In genomic region chr7:99501236-99501635, GRCh38 we compare ENCODE assay signal across 8 cellular contexts. TPM values are rescaled to one million over a fixed set of nuclear protein-coding genes. Genes with fewer than 3 reads are reported as not detected.
DNase-seq lines count a peak whose midpoint lies in the region; ATAC-seq and TF ChIP-seq lines count a peak whose summit lies in the region.
"Not testable (repeated sequence)": the region's sequence is repeated elsewhere in the genome, so short reads cannot be mapped to it uniquely, and the experiment has no call there.

No MANE protein-coding gene starts in this region.

- H3K4me3 ChIP-seq in GM08714 (ENCODE audit: low read length) (peak overlapping the region; percentile 94; the same call in 1 of the 2 replicates), lower lobe of right lung (peak overlapping the region; percentile 94), psoas muscle (peak overlapping the region; percentile 74)

- intact Hi-C loops in lower lobe of right lung (cut with DNase I): not testable (repeated sequence)
- intact Hi-C loops in psoas muscle (cut with DNase I): loop anchor here (5.0 kb wide), 3 partner anchors 34 to 116 kb away; partner anchors contain the start of genes ATP5MF (in 1 of the 2), FAM200A (in 1 of the 2) and ZSCAN25 (in 1 of the 2)

- H3K36me3 Mint-ChIP-seq in T-helper 2 cell treated with Interferon-gamma antibody and Interleukin-4, amounts not matched to agents 5 μg/mL and 100 μg/mL, for 36 hours (ENCODE audit: low read depth): peaks cover 41% of the 10 kb centered on the region
- H3K36me3 Mint-ChIP-seq in activated naive CD4-positive, alpha-beta T cell treated with anti-CD3 and anti-CD28 coated beads, Interleukin-2, amount 50 U/mL, for 24 hours: not testable (repeated sequence)
- H3K36me3 Mint-ChIP-seq in effector memory CD8-positive, alpha-beta T cell (ENCODE audit: insufficient read depth): peaks cover 46% of the 10 kb centered on the region

- not testable (repeated sequence) for TF ChIP-seq CTCF in 22Rv1 (IDR thresholded peaks at IDR 0.05); lower lobe of right lung (IDR thresholded peaks at IDR 0.05); psoas muscle (IDR thresholded peaks at IDR 0.05)

- peaks cover 23% of the 10 kb centered on the region for H3K36me3 ChIP-seq in lower lobe of right lung
- peaks cover under 1 to 22% of the 10 kb centered on the region in 2 donors for H3K36me3 ChIP-seq in psoas muscle (ENCODE audit: insufficient read depth in 1 of 2, low read depth in 1 of 2)

- H3K27ac ChIP-seq in 22Rv1 (peak overlapping the region; percentile 84; the same call in 1 of the 2 replicates), psoas muscle (peak overlapping the region; percentile 95)
- H3K27ac ChIP-seq in lower lobe of right lung: not testable (repeated sequence)

- peak overlapping the region; percentile 99 for H3K27ac Mint-ChIP-seq in T-helper 2 cell treated with Interferon-gamma antibody and Interleukin-4, amounts not matched to agents 5 μg/mL and 100 μg/mL, for 36 hours
- H3K27ac Mint-ChIP-seq in activated naive CD4-positive, alpha-beta T cell treated with anti-CD3 and anti-CD28 coated beads, Interleukin-2, amount 50 U/mL, for 24 hours: peak overlapping the region; percentile 15
- H3K27ac Mint-ChIP-seq in effector memory CD8-positive, alpha-beta T cell: not testable (repeated sequence)

- ATAC-seq in effector memory CD8-positive, alpha-beta T cell (replicated peaks); lower lobe of right lung; psoas muscle: not testable (repeated sequence)

- H3K9me3 Mint-ChIP-seq in T-helper 2 cell treated with Interferon-gamma antibody and Interleukin-4, amounts not matched to agents 5 μg/mL and 100 μg/mL, for 36 hours; activated naive CD4-positive, alpha-beta T cell treated with anti-CD3 and anti-CD28 coated beads, Interleukin-2, amount 50 U/mL, for 24 hours; effector memory CD8-positive, alpha-beta T cell: not testable (repeated sequence)

- H3K27me3 Mint-ChIP-seq in T-helper 2 cell treated with Interferon-gamma antibody and Interleukin-4, amounts not matched to agents 5 μg/mL and 100 μg/mL, for 36 hours (ENCODE audit: low read depth); activated naive CD4-positive, alpha-beta T cell treated with anti-CD3 and anti-CD28 coated beads, Interleukin-2, amount 50 U/mL, for 24 hours; effector memory CD8-positive, alpha-beta T cell: not testable (repeated sequence)

- H3K4me1 ChIP-seq in lower lobe of right lung: peaks cover 40% of the 10 kb centered on the region
- peaks cover 33% of the 10 kb centered on the region for H3K4me1 ChIP-seq in psoas muscle

- peaks cover 30% of the 10 kb centered on the region for H3K4me1 Mint-ChIP-seq in T-helper 2 cell treated with Interferon-gamma antibody and Interleukin-4, amounts not matched to agents 5 μg/mL and 100 μg/mL, for 36 hours (ENCODE audit: low read depth)
- peaks cover 33% of the 10 kb centered on the region for H3K4me1 Mint-ChIP-seq in activated naive CD4-positive, alpha-beta T cell treated with anti-CD3 and anti-CD28 coated beads, Interleukin-2, amount 50 U/mL, for 24 hours
- H3K4me1 Mint-ChIP-seq in effector memory CD8-positive, alpha-beta T cell (ENCODE audit: low read depth in 2 of 2): peaks cover 18 to 23% of the 10 kb centered on the region in 2 donors

- not testable (repeated sequence) for H3K27me3 ChIP-seq in lower lobe of right lung (ENCODE audit: low read depth); psoas muscle (ENCODE audit: insufficient read depth in 3 of 3, low read length in 2 of 3)

- DNase-seq in NCI-H2227 (lab: John Stamatoyannopoulos, UW; ENCODE audit: unreplicated experiment): peak; percentile 26
- DNase-seq in T-helper 2 cell treated with Interferon-gamma antibody and Interleukin-4, amounts not matched to agents 5 μg/mL and 100 μg/mL, for 36 hours (ENCODE audit: low spot score); effector memory CD8-positive, alpha-beta T cell; lower lobe of right lung; psoas muscle: not testable (repeated sequence)

- peak overlapping the region; percentile 95 for H3K4me3 Mint-ChIP-seq in T-helper 2 cell treated with Interferon-gamma antibody and Interleukin-4, amounts not matched to agents 5 μg/mL and 100 μg/mL, for 36 hours
- H3K4me3 Mint-ChIP-seq in activated naive CD4-positive, alpha-beta T cell treated with anti-CD3 and anti-CD28 coated beads, Interleukin-2, amount 50 U/mL, for 24 hours: peak overlapping the region; percentile 99
- peak overlapping the region; percentile 93 for H3K4me3 Mint-ChIP-seq in effector memory CD8-positive, alpha-beta T cell

- 90 to 94% (median 93%) methylated on average over 12 of the region's 12 CpGs for WGBS in psoas muscle, 3 donors

- not testable (repeated sequence) for H3K9me3 ChIP-seq in lower lobe of right lung, psoas muscle

RNA-seq across cellular contexts. Expression of gene ZNF394, which starts 1.2 kb away (rescaled TPM):
- total RNA-seq in lower lobe of right lung (32.9 TPM), psoas muscle (10 to 100 TPM; 11.1 to 17.4 (median 14.6) TPM)
- polyA plus RNA-seq in psoas muscle: 10 to 100 TPM in 2 of 3 donors, 1 to 10 TPM in 1; 9.9 to 17.1 (median 15.9) TPM

RNA-seq across cellular contexts. Expression of gene ZKSCAN5, which starts 3.2 kb away (rescaled TPM):
- 6.2 TPM for total RNA-seq in lower lobe of right lung
- 1 to 10 TPM; 7.3 to 9.6 (median 9.4) TPM for total RNA-seq in psoas muscle
- polyA plus RNA-seq in psoas muscle: 10 to 100 TPM in 1 of 3 donors, 1 to 10 TPM in 2; 3.1 to 15.4 (median 4.3) TPM

RNA-seq across cellular contexts. Expression of gene ZNF789, which starts 28.5 kb away (rescaled TPM):
- total RNA-seq in lower lobe of right lung (11.1 TPM), psoas muscle (1 to 10 TPM; 1.6 to 4.0 (median 2.9) TPM)
- 1 to 10 TPM; 2.0 to 6.2 (median 2.2) TPM for polyA plus RNA-seq in psoas muscle

RNA-seq across cellular contexts. Expression of gene ATP5MF, which starts 35.3 kb away (rescaled TPM):
- 210 TPM for total RNA-seq in lower lobe of right lung
- total RNA-seq in psoas muscle: 100 to 1,000 TPM; 391 to 584 (median 510) TPM
- polyA plus RNA-seq in psoas muscle: 1,000 to 10,000 TPM; 2,163 to 2,481 (median 2,336) TPM

RNA-seq across cellular contexts. Expression of gene FAM200A, which starts 50.7 kb away (rescaled TPM):
- total RNA-seq in lower lobe of right lung: 6.7 TPM
- total RNA-seq in psoas muscle: 1 to 10 TPM; 2.9 to 6.3 (median 4.4) TPM
- polyA plus RNA-seq in psoas muscle: 10 to 100 TPM in 1 of 3 donors, 1 to 10 TPM in 2; 4.1 to 12.4 (median 4.6) TPM
